1 cellular context compared by ENCODE assay signal in genomic region chr16:67480833-67481560, GRCh38.
A peak's percentile ranks its signal among the peaks of the same experiment; 100 is the strongest.
TF ChIP-seq lines count a peak whose summit lies in the region.

Gene ATP6V0D1, minus strand, starts transcription at chr16:67481157. Its CDS starts 71 bp downstream, at chr16:67481086.

TF ChIP-seq in H1, 55 proteins besides CTCF, POLR2A, EP300 and RAD21:
- TF ChIP-seq KDM1A (IDR thresholded peaks at IDR 0.05; ENCODE audit: borderline replicate concordance, low read length) (no peak), RXRA (IDR thresholded peaks at IDR 0.05; ENCODE audit: insufficient read depth, low read depth, low read length) (no peak), CREB1 (IDR thresholded peaks at IDR 0.05) (peak; percentile 90), CHD2 (IDR thresholded peaks at IDR 0.05; ENCODE audit: low read length) (peak; percentile 18; the same call in 1 of the 2 replicates), FOSL1 (IDR thresholded peaks at IDR 0.05; ENCODE audit: insufficient read depth, low read depth, low read length) (no peak; the same call in 1 of the 2 replicates), TBP (IDR thresholded peaks at IDR 0.05; ENCODE audit: low read depth, low read length) (peak; percentile 52), SUZ12 (IDR thresholded peaks at IDR 0.05; ENCODE audit: low read length) (no peak), MAFK (IDR thresholded peaks at IDR 0.05; ENCODE audit: low read depth, low read length) (no peak), KDM4A (IDR thresholded peaks at IDR 0.05; ENCODE audit: low read depth, low read length, severe bottlenecking) (peak; percentile 70), E2F6 (IDR thresholded peaks at IDR 0.05) (peak; percentile 57), SRF (IDR thresholded peaks at IDR 0.05; ENCODE audit: low read depth, low read length) (no peak), CHD1 (IDR thresholded peaks at IDR 0.05; ENCODE audit: low read depth, low read length) (no peak), HDAC6 (IDR thresholded peaks at IDR 0.05; ENCODE audit: low read depth, low read length) (no peak), SAP30 (IDR thresholded peaks at IDR 0.05; ENCODE audit: insufficient read depth, insufficient replicate concordance, low read length) (peak; percentile 70), USF2 (IDR thresholded peaks at IDR 0.05; ENCODE audit: low read length) (peak; percentile 100), ASH2L (IDR thresholded peaks at IDR 0.05; ENCODE audit: low read length) (peak; percentile 50), BACH1 (IDR thresholded peaks at IDR 0.05; ENCODE audit: low read length) (peak; percentile 54; the same call in 1 of the 2 replicates), CTBP2 (IDR thresholded peaks at IDR 0.05; ENCODE audit: borderline replicate concordance, insufficient read depth, insufficient read length, low read length) (no peak), RBBP5 (IDR thresholded peaks at IDR 0.05; ENCODE audit: borderline replicate concordance, low read depth, low read length) (0 out of 2 replicates have a peak, but pooled peaks have one; percentile 42), SIN3A (conservative IDR thresholded peaks at IDR 0.05 in 1 of 2, IDR thresholded peaks at IDR 0.05 in 1 of 2; ENCODE audit: low read depth in 1 of 2, low read length in 2 of 2) (peak; percentile 99 to 100), GABPA (IDR thresholded peaks at IDR 0.05; ENCODE audit: borderline replicate concordance, insufficient read depth, low read length) (0 out of 2 replicates have a peak, but pooled peaks have one; percentile 12), SP1 (IDR thresholded peaks at IDR 0.05; ENCODE audit: low read depth, low read length) (peak; percentile 65; the same call in 1 of the 2 replicates), YY1 (IDR thresholded peaks at IDR 0.05; ENCODE audit: low read depth, low read length) (peak; percentile 60; the same call in 1 of the 2 replicates), SIX5 (IDR thresholded peaks at IDR 0.05; ENCODE audit: low read depth, low read length) (no peak), SP2 (IDR thresholded peaks at IDR 0.05; ENCODE audit: low read length) (no peak), RNF2 (IDR thresholded peaks at IDR 0.05; ENCODE audit: borderline replicate concordance, low read depth, low read length, missing control alignments, poor library complexity, severe bottlenecking) (no peak), ZNF274 (IDR thresholded peaks at IDR 0.05; ENCODE audit: borderline replicate concordance, extremely low read depth, low read length) (no peak), BCL11A (IDR thresholded peaks at IDR 0.05; ENCODE audit: low read depth in 2 of 2, low read length in 2 of 2) (no peak), POLR2AphosphoS5 (IDR thresholded peaks at IDR 0.05; ENCODE audit: low read depth, low read length) (no peak), RFX5 (IDR thresholded peaks at IDR 0.05; ENCODE audit: borderline replicate concordance, low read depth, low read length) (no peak), TAF7 (optimal IDR thresholded peaks at IDR 0.05; ENCODE audit: borderline replicate concordance, low read depth, low read length) (no peak), NANOG (IDR thresholded peaks at IDR 0.05; ENCODE audit: insufficient read depth, low read depth, low read length, poor library complexity, severe bottlenecking) (peak; percentile 27), EGR1 (IDR thresholded peaks at IDR 0.05; ENCODE audit: borderline replicate concordance, low read depth, low read length) (peak; percentile 80; the same call in 1 of the 2 replicates), CHD7 (IDR thresholded peaks at IDR 0.05; ENCODE audit: insufficient replicate concordance, low read length) (no peak), CBX8 (IDR thresholded peaks at IDR 0.05; ENCODE audit: borderline replicate concordance, low read depth, low read length) (no peak), PHF8 (conservative IDR thresholded peaks at IDR 0.05; ENCODE audit: low read depth, low read length) (peak; percentile 65), TCF12 (IDR thresholded peaks at IDR 0.05; ENCODE audit: low read depth, low read length) (peak; percentile 52; the same call in 1 of the 2 replicates), CBX5 (IDR thresholded peaks at IDR 0.05; ENCODE audit: low read depth, low read length) (no peak), ATF2 (IDR thresholded peaks at IDR 0.05; ENCODE audit: low read length) (no peak), NRF1 (IDR thresholded peaks at IDR 0.05; ENCODE audit: low read depth, low read length) (peak; percentile 64), GTF2F1 (IDR thresholded peaks at IDR 0.05; ENCODE audit: borderline replicate concordance, low read depth, low read length) (no peak), BRCA1 (IDR thresholded peaks at IDR 0.05; ENCODE audit: low read depth, low read length) (no peak; the same call in 1 of the 2 replicates), TAF1 (IDR thresholded peaks at IDR 0.05; ENCODE audit: low read depth, low read length) (peak; percentile 80), TEAD4 (IDR thresholded peaks at IDR 0.05; ENCODE audit: low read depth, low read length) (no peak), EZH2 (IDR thresholded peaks at IDR 0.05; ENCODE audit: low read depth, low read length, severe bottlenecking) (no peak), SP4 (IDR thresholded peaks at IDR 0.05; ENCODE audit: low read length) (peak; percentile 99), SIRT6 (IDR thresholded peaks at IDR 0.05; ENCODE audit: low read length) (no peak), JUND (IDR thresholded peaks at IDR 0.05; ENCODE audit: low read length) (no peak), CEBPB (IDR thresholded peaks at IDR 0.05; ENCODE audit: low read depth, low read length) (no peak), KDM5A (IDR thresholded peaks at IDR 0.05; ENCODE audit: low read length) (peak; percentile 73), HDAC2 (IDR thresholded peaks at IDR 0.05; ENCODE audit: borderline replicate concordance in 1 of 2, low read depth in 2 of 2, low read length in 2 of 2) (peak; percentile 6 to 98; a peak in 2 of 4 replicates), JUN (IDR thresholded peaks at IDR 0.05; ENCODE audit: low read depth, low read length) (no peak), POU5F1 (IDR thresholded peaks at IDR 0.05; ENCODE audit: low read depth, low read length) (no peak), MAX (IDR thresholded peaks at IDR 0.05) (peak; percentile 88), ATF3 (IDR thresholded peaks at IDR 0.05; ENCODE audit: insufficient read depth, low read depth, low read length) (peak; percentile 100)
TF ChIP-seq in H1: peak in this region for 25.
